Comparison of ENCODE assay signal across 1 cellular context in genomic region chr1:52814465-52814864, GRCh38.
TF ChIP-seq lines count a peak whose summit lies in the region.

No MANE protein-coding gene starts in this region.

TF ChIP-seq in GM12878, 131 proteins besides CTCF, POLR2A, EP300 and RAD21:
- TF ChIP-seq, protein P1, sequence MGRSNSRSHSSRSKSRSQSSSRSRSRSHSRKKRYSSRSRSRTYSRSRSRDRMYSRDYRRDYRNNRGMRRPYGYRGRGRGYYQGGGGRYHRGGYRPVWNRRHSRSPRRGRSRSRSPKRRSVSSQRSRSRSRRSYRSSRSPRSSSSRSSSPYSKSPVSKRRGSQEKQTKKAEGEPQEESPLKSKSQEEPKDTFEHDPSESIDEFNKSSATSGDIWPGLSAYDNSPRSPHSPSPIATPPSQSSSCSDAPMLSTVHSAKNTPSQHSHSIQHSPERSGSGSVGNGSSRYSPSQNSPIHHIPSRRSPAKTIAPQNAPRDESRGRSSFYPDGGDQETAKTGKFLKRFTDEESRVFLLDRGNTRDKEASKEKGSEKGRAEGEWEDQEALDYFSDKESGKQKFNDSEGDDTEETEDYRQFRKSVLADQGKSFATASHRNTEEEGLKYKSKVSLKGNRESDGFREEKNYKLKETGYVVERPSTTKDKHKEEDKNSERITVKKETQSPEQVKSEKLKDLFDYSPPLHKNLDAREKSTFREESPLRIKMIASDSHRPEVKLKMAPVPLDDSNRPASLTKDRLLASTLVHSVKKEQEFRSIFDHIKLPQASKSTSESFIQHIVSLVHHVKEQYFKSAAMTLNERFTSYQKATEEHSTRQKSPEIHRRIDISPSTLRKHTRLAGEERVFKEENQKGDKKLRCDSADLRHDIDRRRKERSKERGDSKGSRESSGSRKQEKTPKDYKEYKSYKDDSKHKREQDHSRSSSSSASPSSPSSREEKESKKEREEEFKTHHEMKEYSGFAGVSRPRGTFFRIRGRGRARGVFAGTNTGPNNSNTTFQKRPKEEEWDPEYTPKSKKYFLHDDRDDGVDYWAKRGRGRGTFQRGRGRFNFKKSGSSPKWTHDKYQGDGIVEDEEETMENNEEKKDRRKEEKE (IDR thresholded peaks at IDR 0.05): no peak
- TF ChIP-seq, protein P2, sequence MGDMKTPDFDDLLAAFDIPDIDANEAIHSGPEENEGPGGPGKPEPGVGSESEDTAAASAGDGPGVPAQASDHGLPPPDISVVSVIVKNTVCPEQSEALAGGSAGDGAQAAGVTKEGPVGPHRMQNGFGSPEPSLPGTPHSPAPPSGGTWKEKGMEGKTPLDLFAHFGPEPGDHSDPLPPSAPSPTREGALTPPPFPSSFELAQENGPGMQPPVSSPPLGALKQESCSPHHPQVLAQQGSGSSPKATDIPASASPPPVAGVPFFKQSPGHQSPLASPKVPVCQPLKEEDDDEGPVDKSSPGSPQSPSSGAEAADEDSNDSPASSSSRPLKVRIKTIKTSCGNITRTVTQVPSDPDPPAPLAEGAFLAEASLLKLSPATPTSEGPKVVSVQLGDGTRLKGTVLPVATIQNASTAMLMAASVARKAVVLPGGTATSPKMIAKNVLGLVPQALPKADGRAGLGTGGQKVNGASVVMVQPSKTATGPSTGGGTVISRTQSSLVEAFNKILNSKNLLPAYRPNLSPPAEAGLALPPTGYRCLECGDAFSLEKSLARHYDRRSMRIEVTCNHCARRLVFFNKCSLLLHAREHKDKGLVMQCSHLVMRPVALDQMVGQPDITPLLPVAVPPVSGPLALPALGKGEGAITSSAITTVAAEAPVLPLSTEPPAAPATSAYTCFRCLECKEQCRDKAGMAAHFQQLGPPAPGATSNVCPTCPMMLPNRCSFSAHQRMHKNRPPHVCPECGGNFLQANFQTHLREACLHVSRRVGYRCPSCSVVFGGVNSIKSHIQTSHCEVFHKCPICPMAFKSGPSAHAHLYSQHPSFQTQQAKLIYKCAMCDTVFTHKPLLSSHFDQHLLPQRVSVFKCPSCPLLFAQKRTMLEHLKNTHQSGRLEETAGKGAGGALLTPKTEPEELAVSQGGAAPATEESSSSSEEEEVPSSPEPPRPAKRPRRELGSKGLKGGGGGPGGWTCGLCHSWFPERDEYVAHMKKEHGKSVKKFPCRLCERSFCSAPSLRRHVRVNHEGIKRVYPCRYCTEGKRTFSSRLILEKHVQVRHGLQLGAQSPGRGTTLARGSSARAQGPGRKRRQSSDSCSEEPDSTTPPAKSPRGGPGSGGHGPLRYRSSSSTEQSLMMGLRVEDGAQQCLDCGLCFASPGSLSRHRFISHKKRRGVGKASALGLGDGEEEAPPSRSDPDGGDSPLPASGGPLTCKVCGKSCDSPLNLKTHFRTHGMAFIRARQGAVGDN (IDR thresholded peaks at IDR 0.05): no peak
- TF ChIP-seq CBX5 (IDR thresholded peaks at IDR 0.05; ENCODE audit: low read depth) (no peak), ZNF24 (IDR thresholded peaks at IDR 0.05) (no peak), PAX5 (IDR thresholded peaks at IDR 0.05; ENCODE audit: borderline replicate concordance, low read depth, low read length) (no peak), SMARCA5 (IDR thresholded peaks at IDR 0.05) (no peak), PAX8 (IDR thresholded peaks at IDR 0.05) (no peak), IRF4 (IDR thresholded peaks at IDR 0.05; ENCODE audit: low read depth, low read length) (no peak), EGR1 (IDR thresholded peaks at IDR 0.05; ENCODE audit: borderline replicate concordance in 1 of 2, low read depth in 2 of 2, low read length in 2 of 2) (no peak), CBX3 (IDR thresholded peaks at IDR 0.05; ENCODE audit: borderline replicate concordance, low read depth) (no peak), HDAC6 (IDR thresholded peaks at IDR 0.05; ENCODE audit: unreplicated experiment) (no peak)
- TF ChIP-seq, protein P3, sequence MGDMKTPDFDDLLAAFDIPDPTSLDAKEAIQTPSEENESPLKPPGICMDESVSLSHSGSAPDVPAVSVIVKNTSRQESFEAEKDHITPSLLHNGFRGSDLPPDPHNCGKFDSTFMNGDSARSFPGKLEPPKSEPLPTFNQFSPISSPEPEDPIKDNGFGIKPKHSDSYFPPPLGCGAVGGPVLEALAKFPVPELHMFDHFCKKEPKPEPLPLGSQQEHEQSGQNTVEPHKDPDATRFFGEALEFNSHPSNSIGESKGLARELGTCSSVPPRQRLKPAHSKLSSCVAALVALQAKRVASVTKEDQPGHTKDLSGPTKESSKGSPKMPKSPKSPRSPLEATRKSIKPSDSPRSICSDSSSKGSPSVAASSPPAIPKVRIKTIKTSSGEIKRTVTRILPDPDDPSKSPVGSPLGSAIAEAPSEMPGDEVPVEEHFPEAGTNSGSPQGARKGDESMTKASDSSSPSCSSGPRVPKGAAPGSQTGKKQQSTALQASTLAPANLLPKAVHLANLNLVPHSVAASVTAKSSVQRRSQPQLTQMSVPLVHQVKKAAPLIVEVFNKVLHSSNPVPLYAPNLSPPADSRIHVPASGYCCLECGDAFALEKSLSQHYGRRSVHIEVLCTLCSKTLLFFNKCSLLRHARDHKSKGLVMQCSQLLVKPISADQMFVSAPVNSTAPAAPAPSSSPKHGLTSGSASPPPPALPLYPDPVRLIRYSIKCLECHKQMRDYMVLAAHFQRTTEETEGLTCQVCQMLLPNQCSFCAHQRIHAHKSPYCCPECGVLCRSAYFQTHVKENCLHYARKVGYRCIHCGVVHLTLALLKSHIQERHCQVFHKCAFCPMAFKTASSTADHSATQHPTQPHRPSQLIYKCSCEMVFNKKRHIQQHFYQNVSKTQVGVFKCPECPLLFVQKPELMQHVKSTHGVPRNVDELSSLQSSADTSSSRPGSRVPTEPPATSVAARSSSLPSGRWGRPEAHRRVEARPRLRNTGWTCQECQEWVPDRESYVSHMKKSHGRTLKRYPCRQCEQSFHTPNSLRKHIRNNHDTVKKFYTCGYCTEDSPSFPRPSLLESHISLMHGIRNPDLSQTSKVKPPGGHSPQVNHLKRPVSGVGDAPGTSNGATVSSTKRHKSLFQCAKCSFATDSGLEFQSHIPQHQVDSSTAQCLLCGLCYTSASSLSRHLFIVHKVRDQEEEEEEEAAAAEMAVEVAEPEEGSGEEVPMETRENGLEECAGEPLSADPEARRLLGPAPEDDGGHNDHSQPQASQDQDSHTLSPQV (IDR thresholded peaks at IDR 0.05): no peak
